In the genomic region with DNA sequence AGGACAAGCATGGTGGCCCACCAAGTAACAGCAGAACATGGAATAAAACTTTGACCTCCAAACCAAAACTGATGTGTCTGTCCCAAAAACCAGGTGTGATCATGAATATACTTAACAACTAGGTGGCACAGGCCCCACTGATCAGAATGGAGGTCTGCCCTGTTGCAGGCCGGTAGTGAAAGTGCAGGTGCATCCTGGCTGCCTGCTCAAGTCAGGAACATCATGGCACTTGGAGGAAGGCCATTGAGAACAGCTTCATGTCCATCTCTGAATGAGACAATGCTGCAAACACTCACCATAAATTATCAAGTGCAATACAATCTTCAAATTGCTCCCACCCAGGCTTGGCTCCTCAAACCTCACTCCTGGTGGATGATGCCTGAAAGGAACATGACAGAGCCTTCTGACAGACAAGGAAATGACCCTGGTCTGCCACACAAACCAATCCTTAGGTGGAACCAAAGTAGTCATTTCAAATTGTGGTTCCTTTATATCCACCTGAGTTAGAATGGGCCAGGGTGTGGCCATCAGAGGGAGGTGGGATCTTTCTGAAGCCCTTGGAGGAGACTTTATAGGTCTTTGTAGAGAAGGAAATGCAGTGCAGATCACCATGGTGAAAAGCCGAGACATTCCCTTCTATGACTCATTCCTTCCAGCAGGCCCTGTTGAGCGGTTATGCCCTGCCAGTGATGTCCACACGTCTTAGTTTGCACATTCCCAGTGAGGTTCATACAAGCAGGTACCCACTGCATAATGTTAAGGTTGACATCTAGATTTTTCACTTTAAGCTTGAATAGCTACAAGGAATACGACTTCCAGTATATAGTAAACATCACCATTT, we compare ENCODE assay signal across 14 cellular contexts. TPM values are rescaled to one million over a fixed set of nuclear protein-coding genes. Genes with fewer than 3 reads are reported as not detected.
DNase-seq lines count a peak whose midpoint lies in the region; ATAC-seq and TF ChIP-seq lines count a peak whose summit lies in the region.
"Had no signal": no experiment of that assay in that cellular context is flagged by ENCODE, and none has a peak within 500 bp of the region (broad histone marks: within the 10 kb centered on the region; RNA-seq: fewer than 3 reads in every experiment).

No MANE protein-coding gene starts in this region.

- H3K4me3 Mint-ChIP-seq in GM23338, result no peak overlapping the region

- H3K27ac Mint-ChIP-seq in GM23338, result no peak overlapping the region

- peaks cover 19% of the 10 kb centered on the region for H3K4me1 Mint-ChIP-seq in GM23338

- H4K20me1 ChIP-seq in smooth muscle cell (ENCODE audit: low read depth) (no peaks in the 10 kb centered on the region), GM23338 (replicated peaks; ENCODE audit: insufficient read depth) (no peaks in the 10 kb centered on the region)

- no peak for TF ChIP-seq CTCF in fibroblast of the aortic adventitia (IDR thresholded peaks at IDR 0.05; ENCODE audit: insufficient read depth, low read length)
- no peak for TF ChIP-seq CTCF in smooth muscle cell (IDR thresholded peaks at IDR 0.05; ENCODE audit: borderline replicate concordance, insufficient read depth, poor library complexity, severe bottlenecking)
- TF ChIP-seq CTCF in GM20000 (IDR thresholded peaks at IDR 0.05; ENCODE audit: extremely low read depth, missing control alignments), result no peak
- TF ChIP-seq CTCF in GM23338 (conservative IDR thresholded peaks at IDR 0.05; ENCODE audit: low read depth in 2 of 2), result no peak

- H3F3A ChIP-seq in smooth muscle cell (ENCODE audit: low read depth) (peaks cover 21% of the 10 kb centered on the region), GM23338 (replicated peaks; ENCODE audit: low read depth) (no peaks in the 10 kb centered on the region)

- no peak overlapping the region for H3K9ac ChIP-seq in smooth muscle cell (ENCODE audit: low read depth)

- WGBS in smooth muscle cell (ENCODE audit: low lambda C conversion rate), result 36% methylated on average over 5 of the region's 5 CpGs

- H3K4me1 ChIP-seq in smooth muscle cell (ENCODE audit: low read depth) (peaks cover 6% of the 10 kb centered on the region), GM23338 (ENCODE audit: insufficient read depth) (peaks cover 11% of the 10 kb centered on the region)

- H3K4me3 ChIP-seq in fibroblast of the aortic adventitia (ENCODE audit: low read depth, low read length), result no peak overlapping the region
- no peak overlapping the region for H3K4me3 ChIP-seq in smooth muscle cell
- no peak overlapping the region for H3K4me3 ChIP-seq in GM23338
- H3K4me3 ChIP-seq: transverse colon had no signal

- no peak for ATAC-seq in GM23338

- H3K4me2 ChIP-seq in smooth muscle cell (peak overlapping the region; percentile 2), GM23338 (no peak overlapping the region)

- H3K9me3 Mint-ChIP-seq in GM23338, result no peaks in the 10 kb centered on the region

- H3K36me3 ChIP-seq in smooth muscle cell (ENCODE audit: low read depth) (no peaks in the 10 kb centered on the region), GM23338 (ENCODE audit: insufficient read depth) (no peaks in the 10 kb centered on the region)
- H3K36me3 ChIP-seq: transverse colon had no signal

- H3K9me2 ChIP-seq in GM23338 (ENCODE audit: insufficient read depth), result peaks cover 10% of the 10 kb centered on the region

- H3K79me2 ChIP-seq in smooth muscle cell (ENCODE audit: low read depth) (no peaks in the 10 kb centered on the region), GM23338 (replicated peaks; ENCODE audit: insufficient read depth) (no peaks in the 10 kb centered on the region)

- no peaks in the 10 kb centered on the region for H3K27me3 Mint-ChIP-seq in GM23338 (ENCODE audit: insufficient read depth, low read depth, poor library complexity)

- H3K27me3 ChIP-seq in smooth muscle cell (ENCODE audit: low read depth) (no peaks in the 10 kb centered on the region), GM23338 (ENCODE audit: insufficient read depth) (no peaks in the 10 kb centered on the region)
- H3K27me3 ChIP-seq: transverse colon had no signal

- H2AFZ ChIP-seq in smooth muscle cell (ENCODE audit: low read depth) (no peak overlapping the region), GM23338 (no peak overlapping the region)

- no peaks in the 10 kb centered on the region for H3K9me3 ChIP-seq in smooth muscle cell (replicated peaks; ENCODE audit: low read depth)
- H3K9me3 ChIP-seq: transverse colon had no signal

- H3K27ac ChIP-seq in smooth muscle cell (ENCODE audit: low read depth), result peak overlapping the region; percentile 45
- no peak overlapping the region for H3K27ac ChIP-seq in GM23338 (ENCODE audit: low read depth)
- H3K27ac ChIP-seq: transverse colon had no signal

- no peaks in the 10 kb centered on the region for H3K36me3 Mint-ChIP-seq in GM23338 (ENCODE audit: low read depth)

- peak; percentile 53 for DNase-seq in HK-2 (ENCODE audit: unreplicated experiment)
- peak; percentile 12 for DNase-seq in T1000 (lab: John Stamatoyannopoulos, UW)
- DNase-seq in fibroblast of the aortic adventitia (ENCODE audit: low read depth), result peak; percentile 48
- no peak for DNase-seq in smooth muscle cell (lab: John Stamatoyannopoulos, UW; ENCODE audit: unreplicated experiment)
- DNase-seq in GM20000 (ENCODE audit: low spot score), result no peak
- DNase-seq in GM23338 (ENCODE audit: low spot score), result no peak
- no peak for DNase-seq in NCI-H146 treated with DMSO at 0.1 percent for 48 hours (lab: John Stamatoyannopoulos, UW; ENCODE audit: unreplicated experiment)
- DNase-seq: activated CD8-positive, alpha-beta memory T cell treated with anti-CD3 and anti-CD28 coated beads for 24 hours; anterior cingulate cortex; head of caudate nucleus; NCI-H1694 treated with DMSO at 0.1 percent for 48 hours; SHP77 treated with DMSO at 0.1 percent for 48 hours; transverse colon had no signal

TF ChIP-seq in GM23338, 12 proteins besides CTCF, POLR2A, EP300 and RAD21 (continues in another document):
- no peak for TF ChIP-seq ZNF462 (CRISPR knock-in tag; IDR thresholded peaks at IDR 0.05)

RNA-seq across cellular contexts. Expression of gene EGLN3, which starts 36.0 kb away (rescaled TPM):
- total RNA-seq in fibroblast of the aortic adventitia (ENCODE audit: low replicate concordance) (0.18 and 2.0 TPM in 2 replicates), smooth muscle cell (146 TPM in 2 replicates)
- polyA plus RNA-seq in smooth muscle cell (127 and 154 TPM in 2 replicates), GM23338 (2016; fragmentation: Nextera tagmentation; extraction: Ambion mirVana) (26.0 and 26.8 TPM in 2 replicates)
- 42.9 and 44.4 TPM in 2 replicates for total RNA-seq in GM23338 (2014; rRNA removed; shearing (Covaris generic))
- polyA plus RNA-seq: neural cell had no signal

Comparison
In these comparisons a context has a peak if more than half of its experiments do, and no peak if none do; other contexts are left out.
1. DNase-seq: peak in HK-2 (single experiment), T1000 (single experiment) and fibroblast of the aortic adventitia (single experiment); none in smooth muscle cell (single experiment), GM20000 (single experiment), GM23338 (single experiment) and NCI-H146 treated with DMSO at 0.1 percent for 48 hours (single experiment).
2. RNA of gene EGLN3, which starts 36.0 kb away (total RNA-seq): 146 TPM in smooth muscle cell and 42.9 to 44.4 TPM in GM23338; 0.18 to 2.0 TPM in fibroblast of the aortic adventitia; every median in the first group is over 10 times any median in the second.